21 cellular contexts compared by ENCODE assay signal in the genomic region with DNA sequence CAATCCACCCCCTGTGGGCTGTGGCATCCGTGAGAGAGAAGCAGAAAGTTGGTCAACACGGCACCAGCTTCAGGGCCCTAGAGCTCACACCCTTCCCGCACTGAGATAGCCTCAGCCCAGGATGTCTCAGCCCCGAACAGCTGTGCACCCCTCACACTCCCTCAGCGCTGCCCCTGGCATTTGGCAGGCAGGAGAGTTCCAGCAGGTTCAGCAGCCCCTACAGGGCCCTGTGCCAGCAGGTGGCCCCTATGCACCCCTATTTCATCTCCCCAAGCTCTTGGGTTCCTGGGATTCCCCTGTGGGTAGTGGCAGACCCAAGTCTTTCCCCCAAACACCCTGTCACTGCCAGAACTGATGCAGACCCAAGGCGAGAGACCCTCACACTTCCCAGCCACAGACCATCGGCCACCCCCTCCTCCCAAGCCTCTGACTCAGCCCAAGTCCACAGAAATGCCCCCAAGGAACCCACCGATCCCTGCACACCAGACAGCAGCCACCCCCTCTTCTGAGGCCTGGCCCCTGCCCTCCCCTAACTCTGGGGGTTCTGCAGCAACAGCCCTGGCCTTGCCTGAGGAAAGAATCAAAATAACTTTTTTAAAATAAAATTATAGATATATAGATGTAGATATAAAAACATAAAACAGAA.
A peak's percentile ranks its signal among the peaks of the same experiment; 100 is the strongest.
DNase-seq lines count a peak whose midpoint lies in the region; ATAC-seq and TF ChIP-seq lines count a peak whose summit lies in the region.
"Had no signal": no experiment of that assay in that cellular context is flagged by ENCODE, and none has a peak within 500 bp of the region (broad histone marks: within the 10 kb centered on the region; RNA-seq: fewer than 3 reads in every experiment).

No MANE protein-coding gene starts in this region.

- H3K9ac ChIP-seq in BLaER1, result peak overlapping the region; percentile 13; the same call in 1 of the 2 replicates

- H3K36me3 ChIP-seq in BLaER1, result no peaks in the 10 kb centered on the region
- H3K36me3 ChIP-seq: BE2C, SJSA1 had no signal

- no peaks in the 10 kb centered on the region for H3K27me3 ChIP-seq in BLaER1
- H3K27me3 ChIP-seq: BE2C, SJSA1 had no signal

- no peaks in the 10 kb centered on the region for H3K36me3 Mint-ChIP-seq in natural killer cell
- H3K36me3 Mint-ChIP-seq: CD8-positive, alpha-beta T cell had no signal

- no peak overlapping the region for H3K4me3 Mint-ChIP-seq in natural killer cell
- H3K4me3 Mint-ChIP-seq: CD8-positive, alpha-beta T cell had no signal

- peak; percentile 3 for DNase-seq in NCI-H524 treated with DMSO at 0.1 percent for 48 hours (lab: John Stamatoyannopoulos, UW)
- DNase-seq in natural killer cell, result no peak
- no peak for DNase-seq in ecto neural progenitor cell (ENCODE audit: low spot score)
- no peak for DNase-seq in KG1 (lab: John Stamatoyannopoulos, UW)
- no peak for DNase-seq in DMS79 treated with DMSO at 0.1 percent for 48 hours (lab: John Stamatoyannopoulos, UW)
- DNase-seq: BE2C; CD8-positive, alpha-beta T cell; GF-D8; GOT3; IMR-90; MV-4-11; NCI-H1417 treated with DMSO at 0.1 percent for 48 hours; NCI-H2029; NCI-H2171 treated with DMSO at 0.1 percent for 48 hours; NCI-H774; PC-3 had no signal

- no peak overlapping the region for H3K27ac Mint-ChIP-seq in natural killer cell
- H3K27ac Mint-ChIP-seq: CD8-positive, alpha-beta T cell had no signal

- no peaks in the 10 kb centered on the region for H3K9me3 Mint-ChIP-seq in natural killer cell
- H3K9me3 Mint-ChIP-seq: CD8-positive, alpha-beta T cell had no signal

- no peaks in the 10 kb centered on the region for H3K9me3 ChIP-seq in BLaER1
- H3K9me3 ChIP-seq: BE2C, SJSA1 had no signal

- peaks cover 28% of the 10 kb centered on the region for H4K20me1 ChIP-seq in BLaER1

- H3K27ac ChIP-seq in 22Rv1 (peak overlapping the region; percentile 86), BLaER1 (peak overlapping the region; percentile 66; the same call in 1 of the 2 replicates)
- H3K27ac ChIP-seq: RWPE1, SJSA1 had no signal

- H3K27me3 Mint-ChIP-seq in natural killer cell (ENCODE audit: low read depth in 2 of 2), result no peaks in the 10 kb centered on the region

- intact Hi-C loops in natural killer cell (cut with micrococcal nuclease), result no loop called here

- peak overlapping the region; percentile 28; the same call in 1 of the 2 replicates for H3K4me3 ChIP-seq in BLaER1
- H3K4me3 ChIP-seq: SJSA1 had no signal

- TF ChIP-seq CTCF in 22Rv1 (IDR thresholded peaks at IDR 0.05), result no peak
- TF ChIP-seq CTCF in natural killer cell (IDR thresholded peaks at IDR 0.05), result no peak

- peaks cover 100% of the 10 kb centered on the region for H3K4me1 ChIP-seq in BLaER1

- ATAC-seq in natural killer cell (peak in 2 of 3 donors; percentile 62 to 76), GM21360 (IDR thresholded peaks at IDR 0.05; ENCODE audit: unreplicated experiment) (no peak)
- ATAC-seq: CD8-positive, alpha-beta T cell; PC-3 had no signal

- peaks cover 0 to 10% of the 10 kb centered on the region in 2 donors for H3K4me1 Mint-ChIP-seq in natural killer cell

- H3K4me2 ChIP-seq in BLaER1, result peak overlapping the region; percentile 88
